In the genomic region with DNA sequence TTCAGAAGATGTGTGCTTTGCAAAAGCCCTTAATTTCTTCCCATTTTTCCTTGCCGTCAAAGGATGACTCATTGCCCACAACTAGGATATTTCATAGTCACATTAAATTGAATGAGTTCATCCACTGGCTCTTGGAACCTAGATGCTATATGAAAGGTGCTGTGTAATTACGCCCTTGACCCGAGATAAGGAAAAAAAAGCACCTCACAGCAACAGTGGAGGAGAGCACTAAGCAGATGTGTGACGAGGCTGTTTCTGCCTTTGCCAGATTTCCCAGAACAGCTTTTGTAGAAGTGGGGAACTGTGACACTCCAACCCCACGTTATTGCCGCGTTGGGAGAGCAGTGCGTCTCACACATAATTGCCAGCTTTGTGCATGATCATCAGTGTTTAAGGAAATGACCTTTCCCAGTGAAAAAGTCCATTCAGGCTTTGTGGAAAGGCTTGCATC, we compare ENCODE assay signal across 17 cellular contexts. TPM values are rescaled to one million over a fixed set of nuclear protein-coding genes. Genes with fewer than 3 reads are reported as not detected.
DNase-seq lines count a peak whose midpoint lies in the region; ATAC-seq and TF ChIP-seq lines count a peak whose summit lies in the region.
"Had no signal": no experiment of that assay in that cellular context is flagged by ENCODE, and none has a peak within 500 bp of the region (broad histone marks: within the 10 kb centered on the region; RNA-seq: fewer than 3 reads in every experiment).

No MANE protein-coding gene starts in this region.

- ATAC-seq in HG02852 (IDR thresholded peaks at IDR 0.05; ENCODE audit: unreplicated experiment) = no peak
- ATAC-seq in HG03439 (IDR thresholded peaks at IDR 0.05; ENCODE audit: unreplicated experiment) = no peak
- ATAC-seq in activated CD8-positive, alpha-beta T cell treated with anti-CD3 and anti-CD28 coated beads, Interleukin-2, amount 10 ng/mL, durations not matched to agents 7 days and 5 days = no peak

- DNase-seq in HCEC 1CT (peak; percentile 27), OCI-M1 (lab: John Stamatoyannopoulos, UW) (peak; percentile 38), endothelial cell (ENCODE audit: low spot score) (no peak), renal cortical epithelial cell (ENCODE audit: low read depth) (peak; percentile 42)
- DNase-seq in activated CD8-positive, alpha-beta T cell treated with anti-CD3 and anti-CD28 coated beads, Interleukin-2, amount 10 ng/mL, durations not matched to agents 7 days and 5 days = no peak
- DNase-seq: activated CD4-positive, alpha-beta T cell treated with anti-CD3 and anti-CD28 coated beads, Interleukin-2, amount 10 ng/mL, durations not matched to agents 24 days and 14 days; activated naive CD8-positive, alpha-beta T cell treated with anti-CD3 and anti-CD28 coated beads, Interleukin-2, amount 10 ng/mL, durations not matched to agents 7 days and 5 days; activated T-cell treated with anti-CD3 and anti-CD28 coated beads, Interleukin-2, amount 50 U/mL, for 1 hour; cerebellar nuclear complex; NCI-H1105; NCI-H526; nephron progenitor cell; stimulated activated CD4-positive, alpha-beta T cell treated with anti-CD3 and anti-CD28 coated beads, Interleukin-4, amount 100 ng/mL, for 24 hours; T-helper 9 cell had no signal

- peak overlapping the region; percentile 63 for H3K4me3 Mint-ChIP-seq in endothelial cell (ENCODE audit: unreplicated experiment)
- no peak overlapping the region for H3K4me3 Mint-ChIP-seq in activated CD8-positive, alpha-beta T cell treated with anti-CD3 and anti-CD28 coated beads, Interleukin-2, amount 10 ng/mL, durations not matched to agents 7 days and 5 days
- H3K4me3 Mint-ChIP-seq: activated CD4-positive, alpha-beta T cell treated with anti-CD3 and anti-CD28 coated beads, Interleukin-2, amount 10 ng/mL, durations not matched to agents 24 days and 14 days; activated naive CD8-positive, alpha-beta T cell treated with anti-CD3 and anti-CD28 coated beads, Interleukin-2, amount 10 ng/mL, durations not matched to agents 7 days and 5 days; CD14-positive monocyte; nephron progenitor cell had no signal

- H3K27me3 Mint-ChIP-seq in endothelial cell (ENCODE audit: unreplicated experiment) = peaks cover 4% of the 10 kb centered on the region
- peaks cover 19% of the 10 kb centered on the region for H3K27me3 Mint-ChIP-seq in activated CD8-positive, alpha-beta T cell treated with anti-CD3 and anti-CD28 coated beads, Interleukin-2, amount 10 ng/mL, durations not matched to agents 7 days and 5 days (ENCODE audit: low read depth)

- H3K4me1 Mint-ChIP-seq in endothelial cell (ENCODE audit: unreplicated experiment) = peaks cover 37% of the 10 kb centered on the region
- no peaks in the 10 kb centered on the region for H3K4me1 Mint-ChIP-seq in activated CD8-positive, alpha-beta T cell treated with anti-CD3 and anti-CD28 coated beads, Interleukin-2, amount 10 ng/mL, durations not matched to agents 7 days and 5 days (ENCODE audit: low read depth)
- H3K4me1 Mint-ChIP-seq: activated CD4-positive, alpha-beta T cell treated with anti-CD3 and anti-CD28 coated beads, Interleukin-2, amount 10 ng/mL, durations not matched to agents 24 days and 14 days; activated naive CD8-positive, alpha-beta T cell treated with anti-CD3 and anti-CD28 coated beads, Interleukin-2, amount 10 ng/mL, durations not matched to agents 7 days and 5 days had no signal

- peaks cover 7% of the 10 kb centered on the region for H3K36me3 Mint-ChIP-seq in endothelial cell (ENCODE audit: low read depth, unreplicated experiment)
- H3K36me3 Mint-ChIP-seq in activated CD8-positive, alpha-beta T cell treated with anti-CD3 and anti-CD28 coated beads, Interleukin-2, amount 10 ng/mL, durations not matched to agents 7 days and 5 days (ENCODE audit: low read depth) = no peaks in the 10 kb centered on the region
- H3K36me3 Mint-ChIP-seq: activated naive CD8-positive, alpha-beta T cell treated with anti-CD3 and anti-CD28 coated beads, Interleukin-2, amount 10 ng/mL, durations not matched to agents 7 days and 5 days had no signal

- CTCF ChIA-PET in activated CD8-positive, alpha-beta T cell treated with anti-CD3 and anti-CD28 coated beads, Interleukin-2, amount 10 ng/mL, durations not matched to agents 7 days and 5 days (lab: Charles Lee) = no interaction called here

- H3K27ac Mint-ChIP-seq in endothelial cell (ENCODE audit: unreplicated experiment) = no peak overlapping the region
- H3K27ac Mint-ChIP-seq in activated CD8-positive, alpha-beta T cell treated with anti-CD3 and anti-CD28 coated beads, Interleukin-2, amount 10 ng/mL, durations not matched to agents 7 days and 5 days = no peak overlapping the region
- H3K27ac Mint-ChIP-seq: activated CD4-positive, alpha-beta T cell treated with anti-CD3 and anti-CD28 coated beads, Interleukin-2, amount 10 ng/mL, durations not matched to agents 24 days and 14 days; activated naive CD8-positive, alpha-beta T cell treated with anti-CD3 and anti-CD28 coated beads, Interleukin-2, amount 10 ng/mL, durations not matched to agents 7 days and 5 days; nephron progenitor cell had no signal

- TF ChIP-seq CTCF in endothelial cell (IDR thresholded peaks at IDR 0.05; ENCODE audit: unreplicated experiment) = no peak

- POLR2A ChIA-PET in activated CD8-positive, alpha-beta T cell treated with anti-CD3 and anti-CD28 coated beads, Interleukin-2, amount 10 ng/mL, durations not matched to agents 7 days and 5 days (lab: Charles Lee) = no interaction called here

- H3K9me3 Mint-ChIP-seq in endothelial cell (ENCODE audit: unreplicated experiment) = no peaks in the 10 kb centered on the region
- no peaks in the 10 kb centered on the region for H3K9me3 Mint-ChIP-seq in activated CD8-positive, alpha-beta T cell treated with anti-CD3 and anti-CD28 coated beads, Interleukin-2, amount 10 ng/mL, durations not matched to agents 7 days and 5 days (ENCODE audit: insufficient read depth)
- H3K9me3 Mint-ChIP-seq: activated CD4-positive, alpha-beta T cell treated with anti-CD3 and anti-CD28 coated beads, Interleukin-2, amount 10 ng/mL, durations not matched to agents 24 days and 14 days; activated naive CD8-positive, alpha-beta T cell treated with anti-CD3 and anti-CD28 coated beads, Interleukin-2, amount 10 ng/mL, durations not matched to agents 7 days and 5 days; nephron progenitor cell had no signal

RNA-seq across cellular contexts. Expression of a gene that starts 33.3 kb away (rescaled TPM):
- total RNA-seq in endothelial cell (ENCODE audit: unreplicated experiment) (22.6 TPM), renal cortical epithelial cell (37.3 and 59.6 TPM in 2 replicates)
- total RNA-seq in activated CD8-positive, alpha-beta T cell treated with anti-CD3 and anti-CD28 coated beads, Interleukin-2, amount 10 ng/mL, durations not matched to agents 7 days and 5 days = 10 to 100 TPM; 18.6 to 19.9 TPM

Comparison
In these comparisons a context has a peak if more than half of its experiments do, and no peak if none do; other contexts are left out.
1. DNase-seq: peak in HCEC 1CT (single experiment), OCI-M1 (single experiment) and renal cortical epithelial cell (single experiment); none in endothelial cell (single experiment) and activated CD8-positive, alpha-beta T cell treated with anti-CD3 and anti-CD28 coated beads, Interleukin-2, amount 10 ng/mL, durations not matched to agents 7 days and 5 days (single experiment).